Comparison of ENCODE assay signal across 1 cellular context in genomic region chr6:5282191-5282623, GRCh38.
TF ChIP-seq lines count a peak whose summit lies in the region.

No MANE protein-coding gene starts in this region.

TF ChIP-seq in HepG2, 621 proteins besides CTCF, POLR2A, EP300 and RAD21:
- TF ChIP-seq E2F1 (CRISPR knock-in tag; IDR thresholded peaks at IDR 0.05): no peak
- no peak for TF ChIP-seq CREB1 (IDR thresholded peaks at IDR 0.05)
- TF ChIP-seq CREB1 (CRISPR knock-in tag; IDR thresholded peaks at IDR 0.05): no peak
- no peak for TF ChIP-seq SOX13 (IDR thresholded peaks at IDR 0.05)
- TF ChIP-seq SOX13 (CRISPR knock-in tag; conservative IDR thresholded peaks at IDR 0.05 in 1 of 2, IDR thresholded peaks at IDR 0.05 in 1 of 2): no peak
- TF ChIP-seq MXD3 (CRISPR knock-in tag; IDR thresholded peaks at IDR 0.05): no peak
- no peak for TF ChIP-seq MBD4 (IDR thresholded peaks at IDR 0.05; ENCODE audit: borderline replicate concordance, low read length)
- peak; percentile 51; the same call in 1 of the 2 replicates for TF ChIP-seq ZBTB33 (CRISPR knock-in tag; IDR thresholded peaks at IDR 0.05)
- TF ChIP-seq TCF7 (IDR thresholded peaks at IDR 0.05; ENCODE audit: low read depth): no peak
- no peak for TF ChIP-seq GABPB1 (CRISPR knock-in tag; IDR thresholded peaks at IDR 0.05)
